In the genomic region with DNA sequence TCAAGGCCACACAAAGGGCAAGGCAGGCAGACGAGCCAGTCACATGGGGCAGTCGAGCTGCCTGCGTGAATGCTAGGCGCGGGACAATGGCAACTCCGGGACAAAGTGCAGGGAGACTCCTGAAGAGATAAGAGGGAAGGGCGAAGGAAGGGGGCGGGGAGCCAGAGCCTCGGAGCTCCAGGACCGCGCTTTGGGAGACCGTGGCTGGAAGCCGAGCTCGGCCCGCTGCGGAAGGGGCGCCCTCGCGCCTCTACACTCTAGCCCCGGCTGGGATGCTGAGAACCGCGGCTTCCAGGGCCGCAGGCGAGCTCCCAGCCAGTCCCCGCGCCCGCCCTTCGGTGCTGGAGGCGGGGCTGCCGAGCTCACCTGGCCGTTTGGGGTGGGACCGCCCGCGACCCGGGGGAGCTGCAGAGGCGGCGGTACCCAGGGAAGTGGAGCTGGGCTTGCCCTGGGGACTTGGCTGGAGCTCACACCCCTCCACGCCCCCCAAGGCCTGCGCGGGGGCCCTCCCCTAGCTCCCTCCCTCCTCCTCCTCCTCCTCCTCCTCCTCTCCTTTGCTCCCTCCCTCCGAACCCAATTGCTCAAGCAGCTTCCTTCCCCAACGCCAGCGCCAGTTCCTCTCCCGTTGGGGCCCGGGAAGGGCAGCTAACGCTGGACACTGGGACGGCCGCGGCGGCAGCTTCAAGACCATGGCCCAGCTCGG, we compare ENCODE assay signal across 1 cellular context.
TF ChIP-seq lines count a peak whose summit lies in the region.

A gene with protein sequence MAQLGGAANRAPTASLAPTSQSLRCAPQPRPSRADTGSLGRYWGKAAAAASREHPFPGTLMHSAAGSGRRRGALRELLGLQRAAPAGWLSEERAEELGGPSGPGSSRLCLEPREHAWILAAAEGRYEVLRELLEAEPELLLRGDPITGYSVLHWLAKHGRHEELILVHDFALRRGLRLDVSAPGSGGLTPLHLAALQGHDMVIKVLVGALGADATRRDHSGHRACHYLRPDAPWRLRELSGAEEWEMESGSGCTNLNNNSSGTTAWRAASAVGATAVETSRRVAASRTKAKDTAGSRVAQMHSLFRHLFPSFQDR (plus strand): TSS at position 610 of the 703 bp plus-strand sequence. CDS start 80 bp downstream, at position 690.

TF ChIP-seq in HepG2, 621 proteins besides CTCF, POLR2A, EP300 and RAD21 (continued from another document and continues in another):
- TF ChIP-seq ZMYM3 (CRISPR knock-in tag; IDR thresholded peaks at IDR 0.05) (no peak), PPARG (CRISPR knock-in tag; conservative IDR thresholded peaks at IDR 0.05) (0 out of 2 replicates have a peak, but pooled peaks have one; percentile 11), ERF (CRISPR knock-in tag; IDR thresholded peaks at IDR 0.05) (no peak; the same call in 1 of the 2 replicates), TAF1 (CRISPR knock-in tag; IDR thresholded peaks at IDR 0.05) (0 out of 2 replicates have a peak, but pooled peaks have one; percentile 25), ZNF720 (CRISPR knock-in tag; IDR thresholded peaks at IDR 0.05) (no peak), ELF4 (CRISPR knock-in tag; IDR thresholded peaks at IDR 0.05; ENCODE audit: borderline replicate concordance) (peak; percentile 42; the same call in 1 of the 2 replicates), ZSCAN12 (CRISPR knock-in tag; IDR thresholded peaks at IDR 0.05) (0 out of 2 replicates have a peak, but pooled peaks have one; percentile 50), ARID2 (CRISPR knock-in tag; IDR thresholded peaks at IDR 0.05; ENCODE audit: borderline replicate concordance) (no peak), SSRP1 (CRISPR knock-in tag; IDR thresholded peaks at IDR 0.05) (no peak), MTA1 (CRISPR knock-in tag; IDR thresholded peaks at IDR 0.05; ENCODE audit: borderline replicate concordance) (peak; percentile 68; the same call in 1 of the 2 replicates), ISL2 (CRISPR knock-in tag; IDR thresholded peaks at IDR 0.05) (0 out of 2 replicates have a peak, but pooled peaks have one; percentile 15), ZNF557 (CRISPR knock-in tag; IDR thresholded peaks at IDR 0.05) (0 out of 2 replicates have a peak, but pooled peaks have one; percentile 27), NKX3-1 (CRISPR knock-in tag; IDR thresholded peaks at IDR 0.05) (no peak), ZNF235 (CRISPR knock-in tag; IDR thresholded peaks at IDR 0.05; ENCODE audit: borderline replicate concordance) (no peak), ZNF34 (CRISPR knock-in tag; IDR thresholded peaks at IDR 0.05; ENCODE audit: borderline replicate concordance) (0 out of 2 replicates have a peak, but pooled peaks have one; percentile 28), ZNF747 (CRISPR knock-in tag; IDR thresholded peaks at IDR 0.05; ENCODE audit: borderline replicate concordance) (peak; percentile 40; the same call in 1 of the 2 replicates), ESRRA (CRISPR knock-in tag; IDR thresholded peaks at IDR 0.05; ENCODE audit: low read depth) (peak; percentile 79; the same call in 1 of the 2 replicates), HMG20A (CRISPR knock-in tag; IDR thresholded peaks at IDR 0.05; ENCODE audit: borderline replicate concordance) (peak; percentile 61; the same call in 1 of the 2 replicates), NR2F6 (IDR thresholded peaks at IDR 0.05) (no peak; the same call in 1 of the 2 replicates), NR2F6 (CRISPR knock-in tag; IDR thresholded peaks at IDR 0.05) (peak; percentile 96), SOX5 (CRISPR knock-in tag; IDR thresholded peaks at IDR 0.05; ENCODE audit: borderline replicate concordance) (peak; percentile 51; the same call in 1 of the 2 replicates), ZNF891 (CRISPR knock-in tag; IDR thresholded peaks at IDR 0.05) (0 out of 2 replicates have a peak, but pooled peaks have one; percentile 27), MED13 (CRISPR knock-in tag; IDR thresholded peaks at IDR 0.05) (no peak), KDM3A (CRISPR knock-in tag; IDR thresholded peaks at IDR 0.05; ENCODE audit: low read depth) (peak; percentile 67; the same call in 1 of the 2 replicates), HNF4A (CRISPR knock-in tag; IDR thresholded peaks at IDR 0.05) (peak; percentile 87), TOE1 (CRISPR knock-in tag; IDR thresholded peaks at IDR 0.05) (0 out of 2 replicates have a peak, but pooled peaks have one; percentile 62), ZNF703 (CRISPR knock-in tag; IDR thresholded peaks at IDR 0.05; ENCODE audit: borderline replicate concordance) (0 out of 2 replicates have a peak, but pooled peaks have one; percentile 28), ZNF20 (CRISPR knock-in tag; IDR thresholded peaks at IDR 0.05) (0 out of 2 replicates have a peak, but pooled peaks have one; percentile 28), ARNTL (CRISPR knock-in tag; IDR thresholded peaks at IDR 0.05) (peak; percentile 89), PHF8 (CRISPR knock-in tag; IDR thresholded peaks at IDR 0.05) (peak; percentile 43; the same call in 1 of the 2 replicates), TARDBP (CRISPR knock-in tag; IDR thresholded peaks at IDR 0.05) (peak; percentile 56; the same call in 1 of the 2 replicates), ZNF282 (IDR thresholded peaks at IDR 0.05; ENCODE audit: partially characterized antibody) (no peak), ZNF563 (CRISPR knock-in tag; IDR thresholded peaks at IDR 0.05) (peak; percentile 77), SKI (IDR thresholded peaks at IDR 0.05; ENCODE audit: partially characterized antibody) (peak; percentile 57), ZNF558 (CRISPR knock-in tag; IDR thresholded peaks at IDR 0.05; ENCODE audit: borderline replicate concordance) (no peak), ZNF232 (CRISPR knock-in tag; IDR thresholded peaks at IDR 0.05; ENCODE audit: borderline replicate concordance) (peak; percentile 27; the same call in 1 of the 2 replicates), ZNF562 (CRISPR knock-in tag; IDR thresholded peaks at IDR 0.05; ENCODE audit: borderline replicate concordance) (no peak), BCL6 (CRISPR knock-in tag; IDR thresholded peaks at IDR 0.05) (peak; percentile 78), ZKSCAN1 (IDR thresholded peaks at IDR 0.05; ENCODE audit: low read length) (no peak), IRF2 (CRISPR knock-in tag; IDR thresholded peaks at IDR 0.05) (peak; percentile 44; the same call in 1 of the 2 replicates), ZNF879 (CRISPR knock-in tag; IDR thresholded peaks at IDR 0.05) (no peak), ZNF143 (CRISPR knock-in tag; IDR thresholded peaks at IDR 0.05) (0 out of 2 replicates have a peak, but pooled peaks have one; percentile 15), ZMYM4 (CRISPR knock-in tag; IDR thresholded peaks at IDR 0.05) (peak; percentile 65), ZNF264 (CRISPR knock-in tag; IDR thresholded peaks at IDR 0.05) (0 out of 2 replicates have a peak, but pooled peaks have one; percentile 34), RXRB (CRISPR knock-in tag; IDR thresholded peaks at IDR 0.05; ENCODE audit: borderline replicate concordance) (peak; percentile 72)
- TF ChIP-seq, protein P1, sequence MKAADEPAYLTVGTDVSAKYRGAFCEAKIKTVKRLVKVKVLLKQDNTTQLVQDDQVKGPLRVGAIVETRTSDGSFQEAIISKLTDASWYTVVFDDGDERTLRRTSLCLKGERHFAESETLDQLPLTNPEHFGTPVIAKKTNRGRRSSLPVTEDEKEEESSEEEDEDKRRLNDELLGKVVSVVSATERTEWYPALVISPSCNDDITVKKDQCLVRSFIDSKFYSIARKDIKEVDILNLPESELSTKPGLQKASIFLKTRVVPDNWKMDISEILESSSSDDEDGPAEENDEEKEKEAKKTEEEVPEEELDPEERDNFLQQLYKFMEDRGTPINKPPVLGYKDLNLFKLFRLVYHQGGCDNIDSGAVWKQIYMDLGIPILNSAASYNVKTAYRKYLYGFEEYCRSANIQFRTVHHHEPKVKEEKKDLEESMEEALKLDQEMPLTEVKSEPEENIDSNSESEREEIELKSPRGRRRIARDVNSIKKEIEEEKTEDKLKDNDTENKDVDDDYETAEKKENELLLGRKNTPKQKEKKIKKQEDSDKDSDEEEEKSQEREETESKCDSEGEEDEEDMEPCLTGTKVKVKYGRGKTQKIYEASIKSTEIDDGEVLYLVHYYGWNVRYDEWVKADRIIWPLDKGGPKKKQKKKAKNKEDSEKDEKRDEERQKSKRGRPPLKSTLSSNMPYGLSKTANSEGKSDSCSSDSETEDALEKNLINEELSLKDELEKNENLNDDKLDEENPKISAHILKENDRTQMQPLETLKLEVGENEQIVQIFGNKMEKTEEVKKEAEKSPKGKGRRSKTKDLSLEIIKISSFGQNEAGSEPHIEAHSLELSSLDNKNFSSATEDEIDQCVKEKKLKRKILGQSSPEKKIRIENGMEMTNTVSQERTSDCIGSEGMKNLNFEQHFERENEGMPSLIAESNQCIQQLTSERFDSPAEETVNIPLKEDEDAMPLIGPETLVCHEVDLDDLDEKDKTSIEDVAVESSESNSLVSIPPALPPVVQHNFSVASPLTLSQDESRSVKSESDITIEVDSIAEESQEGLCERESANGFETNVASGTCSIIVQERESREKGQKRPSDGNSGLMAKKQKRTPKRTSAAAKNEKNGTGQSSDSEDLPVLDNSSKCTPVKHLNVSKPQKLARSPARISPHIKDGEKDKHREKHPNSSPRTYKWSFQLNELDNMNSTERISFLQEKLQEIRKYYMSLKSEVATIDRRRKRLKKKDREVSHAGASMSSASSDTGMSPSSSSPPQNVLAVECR (CRISPR knock-in tag; IDR thresholded peaks at IDR 0.05; ENCODE audit: borderline replicate concordance): peak; percentile 16; the same call in 1 of the 2 replicates
- TF ChIP-seq, protein P2, sequence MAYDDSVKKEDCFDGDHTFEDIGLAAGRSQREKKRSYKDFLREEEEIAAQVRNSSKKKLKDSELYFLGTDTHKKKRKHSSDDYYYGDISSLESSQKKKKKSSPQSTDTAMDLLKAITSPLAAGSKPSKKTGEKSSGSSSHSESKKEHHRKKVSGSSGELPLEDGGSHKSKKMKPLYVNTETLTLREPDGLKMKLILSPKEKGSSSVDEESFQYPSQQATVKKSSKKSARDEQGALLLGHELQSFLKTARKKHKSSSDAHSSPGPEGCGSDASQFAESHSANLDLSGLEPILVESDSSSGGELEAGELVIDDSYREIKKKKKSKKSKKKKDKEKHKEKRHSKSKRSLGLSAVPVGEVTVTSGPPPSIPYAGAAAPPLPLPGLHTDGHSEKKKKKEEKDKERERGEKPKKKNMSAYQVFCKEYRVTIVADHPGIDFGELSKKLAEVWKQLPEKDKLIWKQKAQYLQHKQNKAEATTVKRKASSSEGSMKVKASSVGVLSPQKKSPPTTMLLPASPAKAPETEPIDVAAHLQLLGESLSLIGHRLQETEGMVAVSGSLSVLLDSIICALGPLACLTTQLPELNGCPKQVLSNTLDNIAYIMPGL (CRISPR knock-in tag; IDR thresholded peaks at IDR 0.05; ENCODE audit: borderline replicate concordance in 1 of 2, low read depth in 1 of 2): peak; percentile 48 to 51; a peak in 1 of 4 replicates
- TF ChIP-seq, protein P3, sequence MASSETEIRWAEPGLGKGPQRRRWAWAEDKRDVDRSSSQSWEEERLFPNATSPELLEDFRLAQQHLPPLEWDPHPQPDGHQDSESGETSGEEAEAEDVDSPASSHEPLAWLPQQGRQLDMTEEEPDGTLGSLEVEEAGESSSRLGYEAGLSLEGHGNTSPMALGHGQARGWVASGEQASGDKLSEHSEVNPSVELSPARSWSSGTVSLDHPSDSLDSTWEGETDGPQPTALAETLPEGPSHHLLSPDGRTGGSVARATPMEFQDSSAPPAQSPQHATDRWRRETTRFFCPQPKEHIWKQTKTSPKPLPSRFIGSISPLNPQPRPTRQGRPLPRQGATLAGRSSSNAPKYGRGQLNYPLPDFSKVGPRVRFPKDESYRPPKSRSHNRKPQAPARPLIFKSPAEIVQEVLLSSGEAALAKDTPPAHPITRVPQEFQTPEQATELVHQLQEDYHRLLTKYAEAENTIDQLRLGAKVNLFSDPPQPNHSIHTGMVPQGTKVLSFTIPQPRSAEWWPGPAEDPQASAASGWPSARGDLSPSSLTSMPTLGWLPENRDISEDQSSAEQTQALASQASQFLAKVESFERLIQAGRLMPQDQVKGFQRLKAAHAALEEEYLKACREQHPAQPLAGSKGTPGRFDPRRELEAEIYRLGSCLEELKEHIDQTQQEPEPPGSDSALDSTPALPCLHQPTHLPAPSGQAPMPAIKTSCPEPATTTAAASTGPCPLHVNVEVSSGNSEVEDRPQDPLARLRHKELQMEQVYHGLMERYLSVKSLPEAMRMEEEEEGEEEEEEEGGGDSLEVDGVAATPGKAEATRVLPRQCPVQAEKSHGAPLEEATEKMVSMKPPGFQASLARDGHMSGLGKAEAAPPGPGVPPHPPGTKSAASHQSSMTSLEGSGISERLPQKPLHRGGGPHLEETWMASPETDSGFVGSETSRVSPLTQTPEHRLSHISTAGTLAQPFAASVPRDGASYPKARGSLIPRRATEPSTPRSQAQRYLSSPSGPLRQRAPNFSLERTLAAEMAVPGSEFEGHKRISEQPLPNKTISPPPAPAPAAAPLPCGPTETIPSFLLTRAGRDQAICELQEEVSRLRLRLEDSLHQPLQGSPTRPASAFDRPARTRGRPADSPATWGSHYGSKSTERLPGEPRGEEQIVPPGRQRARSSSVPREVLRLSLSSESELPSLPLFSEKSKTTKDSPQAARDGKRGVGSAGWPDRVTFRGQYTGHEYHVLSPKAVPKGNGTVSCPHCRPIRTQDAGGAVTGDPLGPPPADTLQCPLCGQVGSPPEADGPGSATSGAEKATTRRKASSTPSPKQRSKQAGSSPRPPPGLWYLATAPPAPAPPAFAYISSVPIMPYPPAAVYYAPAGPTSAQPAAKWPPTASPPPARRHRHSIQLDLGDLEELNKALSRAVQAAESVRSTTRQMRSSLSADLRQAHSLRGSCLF (CRISPR knock-in tag; IDR thresholded peaks at IDR 0.05; ENCODE audit: borderline replicate concordance): no peak
- TF ChIP-seq, protein P4, sequence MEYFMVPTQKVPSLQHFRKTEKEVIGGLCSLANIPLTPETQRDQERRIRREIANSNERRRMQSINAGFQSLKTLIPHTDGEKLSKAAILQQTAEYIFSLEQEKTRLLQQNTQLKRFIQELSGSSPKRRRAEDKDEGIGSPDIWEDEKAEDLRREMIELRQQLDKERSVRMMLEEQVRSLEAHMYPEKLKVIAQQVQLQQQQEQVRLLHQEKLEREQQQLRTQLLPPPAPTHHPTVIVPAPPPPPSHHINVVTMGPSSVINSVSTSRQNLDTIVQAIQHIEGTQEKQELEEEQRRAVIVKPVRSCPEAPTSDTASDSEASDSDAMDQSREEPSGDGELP (IDR thresholded peaks at IDR 0.05; ENCODE audit: borderline replicate concordance, low read depth): peak; percentile 16; the same call in 1 of the 2 replicates
- TF ChIP-seq, protein P5, sequence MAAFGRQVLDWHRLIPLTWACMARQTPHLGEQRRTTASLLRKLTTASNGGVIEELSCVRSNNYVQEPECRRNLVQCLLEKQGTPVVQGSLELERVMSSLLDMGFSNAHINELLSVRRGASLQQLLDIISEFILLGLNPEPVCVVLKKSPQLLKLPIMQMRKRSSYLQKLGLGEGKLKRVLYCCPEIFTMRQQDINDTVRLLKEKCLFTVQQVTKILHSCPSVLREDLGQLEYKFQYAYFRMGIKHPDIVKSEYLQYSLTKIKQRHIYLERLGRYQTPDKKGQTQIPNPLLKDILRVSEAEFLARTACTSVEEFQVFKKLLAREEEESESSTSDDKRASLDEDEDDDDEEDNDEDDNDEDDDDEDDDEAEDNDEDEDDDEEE (CRISPR knock-in tag; IDR thresholded peaks at IDR 0.05): 0 out of 2 replicates have a peak, but pooled peaks have one; percentile 50
- TF ChIP-seq, protein P6, sequence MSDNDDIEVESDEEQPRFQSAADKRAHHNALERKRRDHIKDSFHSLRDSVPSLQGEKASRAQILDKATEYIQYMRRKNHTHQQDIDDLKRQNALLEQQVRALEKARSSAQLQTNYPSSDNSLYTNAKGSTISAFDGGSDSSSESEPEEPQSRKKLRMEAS (IDR thresholded peaks at IDR 0.05): peak; percentile 77
